20 cellular contexts compared by ENCODE assay signal in the genomic region with DNA sequence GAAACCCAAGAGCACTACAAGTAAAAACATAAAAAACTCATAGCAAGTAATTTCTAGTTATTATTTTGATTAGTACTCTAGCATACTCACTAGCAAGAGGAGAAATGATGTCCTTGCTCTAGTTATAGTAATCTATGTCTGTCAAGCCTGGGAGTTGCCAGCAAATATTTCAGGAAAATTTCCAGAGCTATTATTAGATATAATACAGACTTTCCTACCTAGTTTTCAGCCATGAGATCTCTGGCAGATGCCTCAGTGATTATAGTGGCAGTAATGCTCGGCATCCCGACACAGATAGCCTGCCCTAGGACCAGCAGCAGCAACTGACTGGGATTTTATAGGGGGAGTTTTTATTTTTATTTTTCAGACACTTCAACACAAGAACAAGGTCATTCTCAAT.
"Had no signal": no experiment of that assay in that cellular context is flagged by ENCODE, and none has a peak within 500 bp of the region (broad histone marks: within the 10 kb centered on the region; RNA-seq: fewer than 3 reads in every experiment).

No MANE protein-coding gene starts in this region.

- H3K4me1 ChIP-seq: parathyroid adenoma, testis had no signal

- H3K9ac ChIP-seq: parathyroid adenoma had no signal

- H3K9me3 ChIP-seq: esophagus muscularis mucosa, testis had no signal

- H3K27ac ChIP-seq: cardiac muscle cell, coronary artery, parathyroid adenoma, testis had no signal

- H3K4me3 ChIP-seq: cardiac muscle cell, coronary artery, esophagus muscularis mucosa, lung, testis had no signal

- H3K36me3 ChIP-seq: cardiac muscle cell, esophagus muscularis mucosa had no signal

- DNase-seq: activated CD4-positive, alpha-beta T cell treated with anti-CD3 and anti-CD28 coated beads, Interleukin-2, amount 10 ng/mL, durations not matched to agents 7 days and 5 days; activated CD8-positive, alpha-beta memory T cell treated with anti-CD3 and anti-CD28 coated beads, Interleukin-2, amount 50 U/mL, for 48 hours; activated gamma-delta T cell; activated T-cell treated with anti-CD3 and anti-CD28 coated beads, Interleukin-2, amount 50 U/mL, for 72 hours; glutamatergic neuron; immature natural killer cell; midbrain; naive B cell; retina; small intestine; stimulated activated CD4-positive, alpha-beta T cell treated with anti-CD3 and anti-CD28 coated beads, Interleukin-4, amount 100 ng/mL, for 4 hours; stimulated activated CD8-positive, alpha-beta memory T cell treated with anti-CD3 and anti-CD28 coated beads, Interleukin-4, amount 100 ng/mL, for 48 hours; stimulated activated naive CD8-positive, alpha-beta T cell treated with anti-CD3 and anti-CD28 coated beads, Interleukin-15, amount 100 ng/mL, for 72 hours; testis had no signal

- ATAC-seq: activated naive CD4-positive, alpha-beta T cell treated with anti-CD3 and anti-CD28 coated beads, Interleukin-2, amount 50 U/mL, for 72 hours; activated T-cell treated with anti-CD3 and anti-CD28 coated beads, Interleukin-2, amount 50 U/mL, for 72 hours; stimulated activated naive CD8-positive, alpha-beta T cell treated with anti-CD3 and anti-CD28 coated beads, Interleukin-15, amount 100 ng/mL, for 72 hours had no signal

- H3K27me3 ChIP-seq: cardiac muscle cell, esophagus muscularis mucosa, testis had no signal
